Comparison of ENCODE assay signal across 8 cellular contexts in the genomic region with DNA sequence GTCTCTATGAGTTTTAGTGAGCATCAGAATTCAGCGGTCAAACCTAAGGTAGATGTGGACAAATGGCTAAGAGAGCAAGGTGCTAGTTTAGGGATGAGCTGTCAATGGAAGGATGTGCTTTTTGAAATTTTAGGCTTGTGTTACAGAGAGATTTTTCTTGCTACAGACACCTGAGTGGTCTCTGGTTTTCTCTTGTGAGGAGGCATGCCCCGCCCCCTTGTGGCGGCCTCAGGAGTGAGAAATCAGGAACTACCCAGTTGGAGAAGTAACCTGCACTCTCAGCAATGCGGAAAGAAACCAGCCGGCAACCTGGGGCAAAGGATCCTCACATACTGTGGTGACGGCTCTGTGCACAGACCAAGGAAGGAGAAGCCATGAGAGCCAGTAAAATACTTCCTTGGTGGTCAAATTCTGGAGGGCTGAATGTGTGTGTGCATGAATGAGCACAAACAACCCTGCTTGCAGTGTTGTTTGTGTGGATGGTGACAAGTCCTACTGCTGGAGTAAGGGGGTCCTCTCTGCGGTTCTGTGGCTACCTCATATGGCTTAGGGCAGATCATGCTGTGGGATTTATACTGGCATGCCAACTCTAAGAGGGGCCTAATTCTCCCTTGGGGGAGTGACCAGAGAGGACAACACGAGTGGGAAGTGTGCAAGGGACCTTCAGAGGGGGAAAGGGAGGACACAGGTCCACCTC. TPM values are rescaled to one million over a fixed set of nuclear protein-coding genes. Genes with fewer than 3 reads are reported as not detected.
A peak's percentile ranks its signal among the peaks of the same experiment; 100 is the strongest.
DNase-seq lines count a peak whose midpoint lies in the region; ATAC-seq and TF ChIP-seq lines count a peak whose summit lies in the region.

No MANE protein-coding gene starts in this region.

- H3K27me3 ChIP-seq in IMR-90 (ENCODE audit: control insufficient read depth, insufficient read depth, low read length) (peaks cover 5% of the 10 kb centered on the region; the same call in 1 of the 2 replicates), lung (ENCODE audit: control insufficient read depth, insufficient read depth) (no peaks in the 10 kb centered on the region)

- in situ Hi-C loops in IMR-90 (cut with MboI; ENCODE audit: low sequenced_read_pairs): no loop called here

- no peaks in the 10 kb centered on the region for H3K79me1 ChIP-seq in IMR-90 (ENCODE audit: low read depth in 1 of 2, low read length in 2 of 2)

- H3K27ac ChIP-seq in IMR-90 (ENCODE audit: insufficient read depth, low read length) (no peak overlapping the region), lung (ENCODE audit: low read depth in 1 of 2, low read length in 1 of 2) (peak overlapping the region in 1 of 2 donors; percentile 33)

- H2BK5ac ChIP-seq in IMR-90 (ENCODE audit: low read depth, low read length, poor library complexity, severe bottlenecking): no peak overlapping the region

- H3K4me2 ChIP-seq in IMR-90 (ENCODE audit: low read depth, low read length): no peak overlapping the region

- no peak for TF ChIP-seq POLR2A in IMR-90 (IDR thresholded peaks at IDR 0.05; ENCODE audit: low read depth, low read length)

- no peak overlapping the region for H2BK120ac ChIP-seq in IMR-90 (ENCODE audit: low read depth, low read length)

- no peaks in the 10 kb centered on the region for H3K36me3 ChIP-seq in IMR-90 (ENCODE audit: control insufficient read depth, insufficient read depth, low read length)
- no peaks in the 10 kb centered on the region for H3K36me3 ChIP-seq in lung (ENCODE audit: control insufficient read depth in 2 of 2, insufficient read depth in 2 of 2, low read length in 2 of 2)

- peak; percentile 62 for TF ChIP-seq RAD21 in IMR-90 (IDR thresholded peaks at IDR 0.05; ENCODE audit: low read length)

- POLR2A ChIA-PET in IMR-90 (lab: Charles Lee; ENCODE audit: unreplicated experiment): no interaction called here

- no peak overlapping the region for H4K5ac ChIP-seq in IMR-90 (ENCODE audit: low read depth, low read length)

- no peaks in the 10 kb centered on the region for H3K9me3 ChIP-seq in IMR-90 (ENCODE audit: control insufficient read depth, insufficient read depth, low read length)
- H3K9me3 ChIP-seq in lung (ENCODE audit: control insufficient read depth in 2 of 2, insufficient read depth in 1 of 2, low read length in 1 of 2): peaks cover 0 to 2% of the 10 kb centered on the region in 2 donors

- 73% methylated on average over 3 of the region's 8 CpGs; no CpG with 5 or more reads in 1 of the 2 experiments for WGBS in IMR-90 (ENCODE audit: extremely low coverage in 2 of 2, insufficient read length in 1 of 2), 2 experiments
- WGBS in lung, 2 donors: 38 to 39% methylated on average over 8 of the region's 8 CpGs

- peak overlapping the region; percentile 70 for H2AFZ ChIP-seq in IMR-90 (replicated peaks; ENCODE audit: low read length, poor library complexity)

- CTCF ChIA-PET in IMR-90 (lab: Yijun Ruan, JAX): interaction anchor here (0.5 kb wide), 1 partner anchor 45 kb away, joined by 3 read pairs; no protein-coding TSS in a partner anchor

- H4K91ac ChIP-seq in IMR-90 (ENCODE audit: insufficient read depth, low read depth, low read length): no peak overlapping the region

- no peak overlapping the region for H3K56ac ChIP-seq in IMR-90 (ENCODE audit: extremely low read depth, insufficient read depth, low read length)

- H3K9me1 ChIP-seq in IMR-90 (ENCODE audit: insufficient read depth, low read length): no peaks in the 10 kb centered on the region

- H2BK20ac ChIP-seq in IMR-90 (ENCODE audit: low read depth, low read length): no peak overlapping the region

- no peak overlapping the region for H2AK5ac ChIP-seq in IMR-90 (ENCODE audit: low read depth, low read length)

- H3K4me3 ChIP-seq in IMR-90 (ENCODE audit: insufficient read depth, low read depth, low read length): no peak overlapping the region
- no peak overlapping the region for H3K4me3 ChIP-seq in lung

- TF ChIP-seq CTCF in IMR-90 (conservative IDR thresholded peaks at IDR 0.05; ENCODE audit: low read depth, low read length) (peak; percentile 67), lung (IDR thresholded peaks at IDR 0.05; ENCODE audit: control extremely low read depth, extremely low read depth) (peak; percentile 23)

- no peaks in the 10 kb centered on the region for H3K4me1 ChIP-seq in IMR-90 (ENCODE audit: control insufficient read depth, insufficient read depth, low read length)
- H3K4me1 ChIP-seq in lung (ENCODE audit: control insufficient read depth in 2 of 2, insufficient read depth in 2 of 2, low read length in 2 of 2): peaks cover 0 to 3% of the 10 kb centered on the region in 2 donors

- ATAC-seq in GM21528 (IDR thresholded peaks at IDR 0.05; ENCODE audit: low FRiP score, unreplicated experiment): peak; percentile 94
- ATAC-seq in IMR-90 (ENCODE audit: low read depth): peak; percentile 80
- ATAC-seq in activated CD4-positive, CD25-positive, alpha-beta regulatory T cell treated with anti-CD3 and anti-CD28 coated beads, Interleukin-2, amount 50 U/mL, for 24 hours: peak; percentile 51 to 56
- ATAC-seq in lung (ENCODE audit: insufficient read depth, low FRiP score): peak; percentile 80

- no TSS peak for BruUV-seq in IMR-90 (replicated peaks; lab: Mats Ljungman, UMichigan)

- H3K4ac ChIP-seq in IMR-90 (ENCODE audit: low read depth, low read length): no peak overlapping the region

- H4K8ac ChIP-seq in IMR-90 (ENCODE audit: low read depth in 2 of 2, low read length in 2 of 2): no peak overlapping the region

- H3K18ac ChIP-seq in IMR-90 (ENCODE audit: low read depth, low read length): no peak overlapping the region

- no peak overlapping the region for H3K9ac ChIP-seq in IMR-90 (ENCODE audit: low read depth, low read length)

- peak overlapping the region; percentile 35 for H2AK9ac ChIP-seq in IMR-90 (replicated peaks; ENCODE audit: low read depth, low read length, poor library complexity)

- dilution Hi-C loops in IMR-90 (cut with HindIII; ENCODE audit: low sequenced_read_pairs, unreplicated experiment): no loop called here

- no peaks in the 10 kb centered on the region for H4K20me1 ChIP-seq in IMR-90 (ENCODE audit: insufficient read depth, low read length)

- H2BK15ac ChIP-seq in IMR-90 (ENCODE audit: low read depth, low read length): no peak overlapping the region

- H3K23ac ChIP-seq in IMR-90 (ENCODE audit: low read depth, low read length): no peak overlapping the region

- no peak overlapping the region for H3K14ac ChIP-seq in IMR-90 (replicated peaks; ENCODE audit: low read depth, low read length)

- intact Hi-C loops in IMR-90 (cut with micrococcal nuclease): loop anchor here (1.0 kb wide), 2 partner anchors 413 to 447 kb away; partner anchors contain the start of gene DTWD2

- peak; percentile 50 for DNase-seq in EH (ENCODE audit: low read depth)
- DNase-seq in IMR-90: peak; percentile 52
- DNase-seq in central memory CD4-positive, alpha-beta T cell: peak; percentile 59
- peak; percentile 81 for DNase-seq in lung (ENCODE audit: low spot score)
- DNase-seq in stimulated activated CD8-positive, alpha-beta memory T cell treated with anti-CD3 and anti-CD28 coated beads, Interleukin-4, amount 100 ng/mL, for 48 hours: peak; percentile 83
- DNase-seq in DMS79 treated with DMSO at 0.1 percent for 48 hours (lab: John Stamatoyannopoulos, UW): no peak

TF ChIP-seq in IMR-90, 13 proteins besides CTCF, POLR2A, EP300 and RAD21:
- TF ChIP-seq ELK1 (IDR thresholded peaks at IDR 0.05; ENCODE audit: borderline replicate concordance, low read depth, low read length) (no peak), SMC3 (IDR thresholded peaks at IDR 0.05; ENCODE audit: low read depth, low read length) (peak; percentile 69), CHD1 (IDR thresholded peaks at IDR 0.05; ENCODE audit: low read depth, low read length) (no peak), MXI1 (IDR thresholded peaks at IDR 0.05; ENCODE audit: borderline replicate concordance, low read depth, low read length) (no peak), MAZ (IDR thresholded peaks at IDR 0.05; ENCODE audit: borderline replicate concordance, low read depth, low read length) (no peak), MAFK (IDR thresholded peaks at IDR 0.05; ENCODE audit: low read depth, low read length) (no peak)

RNA-seq across cellular contexts. Expression of gene HSD17B4, which starts 16.7 kb away (rescaled TPM):
- total RNA-seq in IMR-90 (2012; rRNA removed): 123 and 154 TPM in 2 replicates
- 81.5 and 95.1 TPM in 2 replicates for polyA plus RNA-seq in IMR-90 (2012; rRNA removed)
- 19.3 and 22.5 TPM in 2 replicates for polyA plus RNA-seq in IMR-90 (2012; cell fraction: cytosol; rRNA removed)
- polyA plus RNA-seq in IMR-90 (2012; cell fraction: nucleus; rRNA removed; ENCODE audit: low replicate concordance): 15.5 and 85.5 TPM in 2 replicates
- total RNA-seq in lung: 100 to 1,000 TPM; 329 to 371 TPM
- polyA plus RNA-seq in lung: 100 to 1,000 TPM; 348 to 367 TPM
